Comparison of ENCODE assay signal across 24 cellular contexts in genomic region chr7:157673573-157673972, GRCh38.
"Had no signal": no experiment of that assay in that cellular context is flagged by ENCODE, and none has a peak within 500 bp of the region (broad histone marks: within the 10 kb centered on the region; RNA-seq: fewer than 3 reads in every experiment).

No MANE protein-coding gene starts in this region.

- H3K4me3 ChIP-seq: ascending aorta, esophagus muscularis mucosa, mucosa of descending colon, tibial nerve had no signal

- H3K36me3 ChIP-seq: ascending aorta, esophagus muscularis mucosa, neutrophil, tibial nerve had no signal

- H2AFZ ChIP-seq: parathyroid adenoma had no signal

- H3K27me3 ChIP-seq: ascending aorta had no signal

- H3K4me1 Mint-ChIP-seq: immature natural killer cell, memory B cell had no signal

- H3K36me3 Mint-ChIP-seq: activated naive CD4-positive, alpha-beta T cell treated with anti-CD3 and anti-CD28 coated beads, Interleukin-2, amount 50 U/mL, for 24 hours; immature natural killer cell; memory B cell; naive B cell; stimulated activated naive B cell treated with anti-CD40 and anti-IgM and Interleukin-4, amounts not matched to agents 10 μg/mL and 1 μg/mL and 100 μg/mL, for 72 hours had no signal

- H3K27ac Mint-ChIP-seq: activated CD4-positive, alpha-beta T cell treated with anti-CD3 and anti-CD28 coated beads, Interleukin-2, amount 10 ng/mL, durations not matched to agents 7 days and 5 days; activated CD8-positive, alpha-beta T cell treated with anti-CD3 and anti-CD28 coated beads, Interleukin-2, amount 10 ng/mL, durations not matched to agents 7 days and 5 days; activated naive CD4-positive, alpha-beta T cell treated with anti-CD3 and anti-CD28 coated beads, Interleukin-2, amount 50 U/mL, for 24 hours; immature natural killer cell; memory B cell; stimulated activated naive B cell treated with anti-CD40 and anti-IgM and Interleukin-4, amounts not matched to agents 10 μg/mL and 1 μg/mL and 100 μg/mL, for 72 hours had no signal

- H3K9me3 Mint-ChIP-seq: activated CD4-positive, alpha-beta T cell treated with anti-CD3 and anti-CD28 coated beads, Interleukin-2, amount 10 ng/mL, durations not matched to agents 7 days and 5 days; activated naive CD4-positive, alpha-beta T cell treated with anti-CD3 and anti-CD28 coated beads, Interleukin-2, amount 50 U/mL, for 24 hours; immature natural killer cell; stimulated activated naive B cell treated with anti-CD40 and anti-IgM and Interleukin-4, amounts not matched to agents 10 μg/mL and 1 μg/mL and 100 μg/mL, for 72 hours had no signal

- H3K4me3 Mint-ChIP-seq: activated CD4-positive, alpha-beta T cell treated with anti-CD3 and anti-CD28 coated beads, Interleukin-2, amount 10 ng/mL, durations not matched to agents 7 days and 5 days; activated CD8-positive, alpha-beta T cell treated with anti-CD3 and anti-CD28 coated beads, Interleukin-2, amount 10 ng/mL, durations not matched to agents 7 days and 5 days; activated naive CD4-positive, alpha-beta T cell treated with anti-CD3 and anti-CD28 coated beads, Interleukin-2, amount 50 U/mL, for 24 hours; immature natural killer cell; memory B cell; naive B cell; stimulated activated naive B cell treated with anti-CD40 and anti-IgM and Interleukin-4, amounts not matched to agents 10 μg/mL and 1 μg/mL and 100 μg/mL, for 72 hours had no signal

- ATAC-seq: activated CD8-positive, alpha-beta T cell treated with anti-CD3 and anti-CD28 coated beads, Interleukin-2, amount 10 ng/mL, durations not matched to agents 7 days and 5 days; left ventricle myocardium superior; mucosa of descending colon; sciatic nerve; SK-N-SH treated with all-trans-retinoic acid at 6 μM for 48 hours; stimulated activated naive B cell treated with anti-CD40 and anti-IgM and Interleukin-4, amounts not matched to agents 10 μg/mL and 1 μg/mL and 100 μg/mL, for 72 hours had no signal

- DNase-seq: activated CD4-positive, alpha-beta T cell treated with anti-CD3 and anti-CD28 coated beads, Interleukin-2, amount 10 ng/mL, durations not matched to agents 7 days and 5 days; activated CD8-positive, alpha-beta memory T cell treated with anti-CD3 and anti-CD28 coated beads, Interleukin-2, amount 50 U/mL, for 4 hours; activated CD8-positive, alpha-beta T cell treated with anti-CD3 and anti-CD28 coated beads, Interleukin-2, amount 10 ng/mL, durations not matched to agents 7 days and 5 days; activated effector memory CD4-positive, alpha-beta T cell treated with Interleukin-2 at 50 U/mL for 16 hours; activated T-cell treated with anti-CD3 and anti-CD28 coated beads, Interleukin-2, amount 50 U/mL, for 48 hours; cerebellar nuclear complex; effector CD8-positive, alpha-beta T cell; immature natural killer cell; kidney glomerular epithelial cell; left ventricle myocardium superior; naive B cell; stimulated activated naive B cell treated with anti-CD40 and anti-IgM and Interleukin-4, amounts not matched to agents 10 μg/mL and 1 μg/mL and 100 μg/mL, for 72 hours; T-helper 1 cell; T-helper 9 cell had no signal

- H3K9me3 ChIP-seq: ascending aorta, esophagus muscularis mucosa, mucosa of descending colon, neutrophil had no signal

- H3K79me2 ChIP-seq: parathyroid adenoma had no signal

- H3K9ac ChIP-seq: parathyroid adenoma had no signal

- H3K27ac ChIP-seq: ascending aorta, esophagus muscularis mucosa, neutrophil, parathyroid adenoma, tibial nerve had no signal

- H3K4me1 ChIP-seq: ascending aorta, esophagus muscularis mucosa, parathyroid adenoma, tibial nerve had no signal
